Comparison of ENCODE assay signal across 16 cellular contexts in the genomic region with DNA sequence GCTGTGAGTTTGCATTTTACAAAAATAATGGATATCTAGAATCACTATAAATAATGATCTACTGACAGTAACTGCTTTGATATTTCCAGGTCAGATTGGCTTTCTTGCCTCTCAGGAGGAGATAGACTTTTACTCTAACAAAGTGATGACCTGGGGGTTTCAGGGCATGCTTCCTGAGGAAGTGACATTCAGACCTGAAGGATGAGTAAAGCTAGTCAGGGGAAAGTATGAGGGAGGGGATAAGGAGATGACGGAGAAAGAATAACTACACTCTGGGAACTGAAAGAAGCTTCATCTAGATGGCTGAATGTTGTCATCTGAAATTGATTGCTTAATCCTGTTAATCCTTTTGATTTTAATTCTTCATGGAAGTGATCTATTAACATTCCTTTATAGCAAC. TPM values are rescaled to one million over a fixed set of nuclear protein-coding genes. Genes with fewer than 3 reads are reported as not detected.
DNase-seq lines count a peak whose midpoint lies in the region; ATAC-seq, FAIRE-seq and TF ChIP-seq lines count a peak whose summit lies in the region.
"Had no signal": no experiment of that assay in that cellular context is flagged by ENCODE, and none has a peak within 500 bp of the region (broad histone marks: within the 10 kb centered on the region; RNA-seq: fewer than 3 reads in every experiment).

No MANE protein-coding gene starts in this region.

- dilution Hi-C loops in endothelial cell of umbilical vein (cut with MboI; ENCODE audit: extremely low pct_ligation_motif_present, low sequenced_read_pairs), result no loop called here

- peak overlapping the region; percentile 40 for H3K27ac ChIP-seq in endothelial cell of umbilical vein (ENCODE audit: insufficient read depth, low read depth, low read length)
- no peak overlapping the region for H3K27ac ChIP-seq in tibial artery
- H3K27ac ChIP-seq: Peyer's patch had no signal

- DNase-seq in natural killer cell treated with Interleukin-12 subunit alpha and Interleukin-12 subunit beta and Interleukin-15 and Interleukin-18, amount 100 ng/mL, for 72 hours (ENCODE audit: low spot score), result no peak
- DNase-seq in natural killer cell (no peak), NOMO-1 treated with DMSO at 0.1 percent for 48 hours (lab: John Stamatoyannopoulos, UW; ENCODE audit: unreplicated experiment) (peak; percentile 43), endothelial cell of umbilical vein (ENCODE audit: low read depth, low spot score) (peak; percentile 64), NCI-H2081 treated with DMSO at 0.1 percent for 48 hours (lab: John Stamatoyannopoulos, UW) (no peak), HPDE6-E6E7 (ENCODE audit: extremely low spot score) (no peak), tibial artery (no peak)
- DNase-seq: activated CD4-positive, alpha-beta T cell treated with anti-CD3 and anti-CD28 coated beads for 1 hour; NCI-H187 treated with DMSO at 0.1 percent for 48 hours; NCI-H524; Peyer's patch; stimulated activated CD4-positive, alpha-beta T cell treated with anti-CD3 and anti-CD28 coated beads, Interleukin-4, amount 100 ng/mL, for 24 hours had no signal

- no TSS peak for BruUV-seq in endothelial cell of umbilical vein (replicated peaks; lab: Mats Ljungman, UMichigan)

- peaks cover 46% of the 10 kb centered on the region for H3K79me2 ChIP-seq in endothelial cell of umbilical vein (ENCODE audit: control insufficient read depth, insufficient read depth, low read length)

- peaks cover 13% of the 10 kb centered on the region for H4K20me1 ChIP-seq in endothelial cell of umbilical vein (replicated peaks; ENCODE audit: control insufficient read depth, extremely low read depth, insufficient read depth, low read length)

- H3K27ac Mint-ChIP-seq in natural killer cell treated with Interleukin-12 subunit alpha and Interleukin-12 subunit beta and Interleukin-15 and Interleukin-18, amount 100 ng/mL, for 72 hours, result peak overlapping the region in 1 of 2 donors; percentile 12
- H3K27ac Mint-ChIP-seq in natural killer cell, result peak overlapping the region in 1 of 2 donors; percentile 15

- CTCF ChIA-PET in endothelial cell of umbilical vein (lab: Charles Lee), result interaction anchor here (0.6 to 1.4 kb wide), 4 partner anchors 10 to 24 kb away, joined by 3 read pairs; no protein-coding TSS in a partner anchor

- H3K4me1 ChIP-seq in endothelial cell of umbilical vein (ENCODE audit: control insufficient read depth, extremely low read depth, insufficient read depth, low read length), result peaks cover 35% of the 10 kb centered on the region
- H3K4me1 ChIP-seq in tibial artery, result peaks cover 0 to 37% (median 7%) of the 10 kb centered on the region in 4 donors
- H3K4me1 ChIP-seq: HAP-1, Peyer's patch had no signal

- H3K9me3 ChIP-seq in endothelial cell of umbilical vein (replicated peaks; ENCODE audit: control insufficient read depth, insufficient read depth, low read length) (no peaks in the 10 kb centered on the region), tibial artery (no peaks in the 10 kb centered on the region)
- H3K9me3 ChIP-seq: HAP-1, Peyer's patch had no signal

- no peak for ATAC-seq in natural killer cell treated with Interleukin-12 subunit alpha and Interleukin-12 subunit beta and Interleukin-15 and Interleukin-18, amount 100 ng/mL, for 72 hours
- ATAC-seq in natural killer cell (no peak), HG03469 (IDR thresholded peaks at IDR 0.05; ENCODE audit: unreplicated experiment) (no peak)
- ATAC-seq: sciatic nerve had no signal

- FAIRE-seq in endothelial cell of umbilical vein (lab: Jason Lieb, UNC), result peak; percentile 79

- H3K4me3 ChIP-seq in endothelial cell of umbilical vein (replicated peaks in 1 of 3; ENCODE audit: insufficient read depth in 1 of 3, low read depth in 1 of 3, low read length in 3 of 3) (peak overlapping the region in 1 of 3 experiments; percentile 15), tibial artery (no peak overlapping the region)
- H3K4me3 ChIP-seq: HAP-1, lung, Peyer's patch had no signal

- POLR2A ChIA-PET in endothelial cell of umbilical vein (lab: Charles Lee), result interaction anchor here (1.0 kb wide), 1 partner anchor 17 kb away, joined by 3 read pairs; no protein-coding TSS in a partner anchor

- no peak overlapping the region for H3K9ac ChIP-seq in endothelial cell of umbilical vein (replicated peaks; ENCODE audit: extremely low read depth, insufficient read depth, low read length)

- H3K27me3 ChIP-seq in endothelial cell of umbilical vein (ENCODE audit: control insufficient read depth in 2 of 2, insufficient read depth in 2 of 2, low read length in 2 of 2) (no peaks in the 10 kb centered on the region), tibial artery (no peaks in the 10 kb centered on the region)
- H3K27me3 ChIP-seq: Peyer's patch had no signal

- H3K4me3 Mint-ChIP-seq in natural killer cell treated with Interleukin-12 subunit alpha and Interleukin-12 subunit beta and Interleukin-15 and Interleukin-18, amount 100 ng/mL, for 72 hours, result peak overlapping the region; percentile 57
- H3K4me3 Mint-ChIP-seq in natural killer cell, result no peak overlapping the region

- TF ChIP-seq CTCF in natural killer cell (IDR thresholded peaks at IDR 0.05), result no peak
- TF ChIP-seq CTCF in endothelial cell of umbilical vein (IDR thresholded peaks at IDR 0.05; ENCODE audit: extremely low read depth in 1 of 2, insufficient read depth in 1 of 2, low read depth in 1 of 2, low read length in 2 of 2), result no peak
- no peak for TF ChIP-seq CTCF in tibial artery (IDR thresholded peaks at IDR 0.05)

- H3K9me3 Mint-ChIP-seq in natural killer cell treated with Interleukin-12 subunit alpha and Interleukin-12 subunit beta and Interleukin-15 and Interleukin-18, amount 100 ng/mL, for 72 hours, result no peaks in the 10 kb centered on the region
- no peaks in the 10 kb centered on the region for H3K9me3 Mint-ChIP-seq in natural killer cell

- no peaks in the 10 kb centered on the region for H3K36me3 Mint-ChIP-seq in natural killer cell treated with Interleukin-12 subunit alpha and Interleukin-12 subunit beta and Interleukin-15 and Interleukin-18, amount 100 ng/mL, for 72 hours
- H3K36me3 Mint-ChIP-seq in natural killer cell, result no peaks in the 10 kb centered on the region

- no peaks in the 10 kb centered on the region for H3K27me3 Mint-ChIP-seq in natural killer cell treated with Interleukin-12 subunit alpha and Interleukin-12 subunit beta and Interleukin-15 and Interleukin-18, amount 100 ng/mL, for 72 hours
- H3K27me3 Mint-ChIP-seq in natural killer cell (ENCODE audit: low read depth in 2 of 2), result no peaks in the 10 kb centered on the region

- H3K4me1 Mint-ChIP-seq in natural killer cell treated with Interleukin-12 subunit alpha and Interleukin-12 subunit beta and Interleukin-15 and Interleukin-18, amount 100 ng/mL, for 72 hours (ENCODE audit: low read depth in 2 of 2), result peaks cover 20 to 33% of the 10 kb centered on the region in 2 donors
- H3K4me1 Mint-ChIP-seq in natural killer cell, result peaks cover 28 to 39% of the 10 kb centered on the region in 2 donors

- intact Hi-C loops in natural killer cell (cut with micrococcal nuclease) (no loop called here), endothelial cell of umbilical vein (cut with micrococcal nuclease) (loop anchor here (2.0 kb wide), 1 partner anchor 32 kb away; a partner anchor contains a TSS), tibial artery (cut with DNase I; ENCODE audit: low total_unique reads) (no loop called here)

- H3K36me3 ChIP-seq in endothelial cell of umbilical vein (ENCODE audit: control insufficient read depth in 2 of 2, extremely low read depth in 1 of 2, insufficient read depth in 2 of 2, low read length in 2 of 2) (peaks cover 6% of the 10 kb centered on the region in 2 experiments), tibial artery (peaks cover 10 to 16% (median 15%) of the 10 kb centered on the region in 3 donors)

- no peak overlapping the region for H2AFZ ChIP-seq in endothelial cell of umbilical vein (ENCODE audit: low read depth, low read length)

- no peaks in the 10 kb centered on the region for H3K9me1 ChIP-seq in endothelial cell of umbilical vein (replicated peaks; ENCODE audit: control insufficient read depth, extremely low read depth, insufficient read depth, low read length)

- no peak for TF ChIP-seq POLR2A in endothelial cell of umbilical vein (IDR thresholded peaks at IDR 0.05; ENCODE audit: low read depth, low read length)

- peak overlapping the region; percentile 37 for H3K4me2 ChIP-seq in endothelial cell of umbilical vein (ENCODE audit: insufficient read depth, low read length)

TF ChIP-seq in endothelial cell of umbilical vein, 7 proteins besides CTCF, POLR2A, EP300 and RAD21 (continues in another document):
- TF ChIP-seq FOS (IDR thresholded peaks at IDR 0.05; ENCODE audit: borderline replicate concordance, insufficient read depth, low read length), result peak; percentile 41
- TF ChIP-seq, protein P1, sequence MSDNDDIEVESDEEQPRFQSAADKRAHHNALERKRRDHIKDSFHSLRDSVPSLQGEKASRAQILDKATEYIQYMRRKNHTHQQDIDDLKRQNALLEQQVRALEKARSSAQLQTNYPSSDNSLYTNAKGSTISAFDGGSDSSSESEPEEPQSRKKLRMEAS (IDR thresholded peaks at IDR 0.05; ENCODE audit: insufficient read depth, insufficient read length), result no peak

RNA-seq across cellular contexts. Expression of a gene that starts 32.2 kb away (rescaled TPM):
- 10 to 100 TPM; 50.2 to 56.6 TPM for total RNA-seq in natural killer cell treated with Interleukin-12 subunit alpha and Interleukin-12 subunit beta and Interleukin-15 and Interleukin-18, amount 100 ng/mL, for 72 hours
- 10 to 100 TPM; 75.4 to 93.5 (median 86.4) TPM for total RNA-seq in natural killer cell
- 40.3 and 46.0 TPM in 2 replicates for total RNA-seq in endothelial cell of umbilical vein
- polyA plus RNA-seq in endothelial cell of umbilical vein, result 39.6 and 46.1 TPM in 2 replicates
- polyA plus RNA-seq in endothelial cell of umbilical vein (2011; cell fraction: cytosol; rRNA removed), result 29.9 and 47.2 TPM in 2 replicates
- polyA plus RNA-seq in endothelial cell of umbilical vein (2011; cell fraction: nucleus; rRNA removed), result 70.3 and 71.8 TPM in 2 replicates
- polyA plus RNA-seq in endothelial cell of umbilical vein (2012), result 21.6 and 31.0 TPM in 2 replicates
- 148 and 187 TPM in 2 replicates for polyA minus RNA-seq in endothelial cell of umbilical vein
- polyA minus RNA-seq in endothelial cell of umbilical vein (2011; cell fraction: cytosol; rRNA and poly(A)+ RNA removed), result 35.9 TPM
- 136 and 253 TPM in 2 replicates for polyA minus RNA-seq in endothelial cell of umbilical vein (2011; cell fraction: nucleus; rRNA and poly(A)+ RNA removed)

RNA-seq across cellular contexts. Expression of a gene that starts 44.5 kb away (rescaled TPM):
- 10 to 100 TPM; 21.6 to 23.4 TPM for total RNA-seq in natural killer cell treated with Interleukin-12 subunit alpha and Interleukin-12 subunit beta and Interleukin-15 and Interleukin-18, amount 100 ng/mL, for 72 hours
- 10 to 100 TPM; 17.0 to 18.4 (median 17.5) TPM for total RNA-seq in natural killer cell
- 16.5 and 17.8 TPM in 2 replicates for total RNA-seq in endothelial cell of umbilical vein
- polyA plus RNA-seq in endothelial cell of umbilical vein, result 8.3 and 10.3 TPM in 2 replicates
- 8.7 and 9.8 TPM in 2 replicates for polyA plus RNA-seq in endothelial cell of umbilical vein (2011; cell fraction: cytosol; rRNA removed)
- polyA plus RNA-seq in endothelial cell of umbilical vein (2011; cell fraction: nucleus; rRNA removed), result 6.0 and 8.1 TPM in 2 replicates
- polyA plus RNA-seq in endothelial cell of umbilical vein (2012), result 9.2 and 11.7 TPM in 2 replicates
- 4.6 and 6.3 TPM in 2 replicates for polyA minus RNA-seq in endothelial cell of umbilical vein
- polyA minus RNA-seq in endothelial cell of umbilical vein (2011; cell fraction: cytosol; rRNA and poly(A)+ RNA removed), result 12.3 TPM
- polyA minus RNA-seq in endothelial cell of umbilical vein (2011; cell fraction: nucleus; rRNA and poly(A)+ RNA removed), result 4.1 and 6.3 TPM in 2 replicates

Comparison
In these comparisons a context has a peak if more than half of its experiments do, and no peak if none do; other contexts are left out.
1. DNase-seq: peak in NOMO-1 treated with DMSO at 0.1 percent for 48 hours (single experiment) and endothelial cell of umbilical vein (single experiment); none in natural killer cell treated with Interleukin-12 subunit alpha and Interleukin-12 subunit beta and Interleukin-15 and Interleukin-18, amount 100 ng/mL, for 72 hours (single experiment), natural killer cell (single experiment), NCI-H2081 treated with DMSO at 0.1 percent for 48 hours (single experiment), HPDE6-E6E7 (single experiment) and tibial artery (0 of 2).